Comparison of ENCODE assay signal across 1 cellular context in the genomic region with DNA sequence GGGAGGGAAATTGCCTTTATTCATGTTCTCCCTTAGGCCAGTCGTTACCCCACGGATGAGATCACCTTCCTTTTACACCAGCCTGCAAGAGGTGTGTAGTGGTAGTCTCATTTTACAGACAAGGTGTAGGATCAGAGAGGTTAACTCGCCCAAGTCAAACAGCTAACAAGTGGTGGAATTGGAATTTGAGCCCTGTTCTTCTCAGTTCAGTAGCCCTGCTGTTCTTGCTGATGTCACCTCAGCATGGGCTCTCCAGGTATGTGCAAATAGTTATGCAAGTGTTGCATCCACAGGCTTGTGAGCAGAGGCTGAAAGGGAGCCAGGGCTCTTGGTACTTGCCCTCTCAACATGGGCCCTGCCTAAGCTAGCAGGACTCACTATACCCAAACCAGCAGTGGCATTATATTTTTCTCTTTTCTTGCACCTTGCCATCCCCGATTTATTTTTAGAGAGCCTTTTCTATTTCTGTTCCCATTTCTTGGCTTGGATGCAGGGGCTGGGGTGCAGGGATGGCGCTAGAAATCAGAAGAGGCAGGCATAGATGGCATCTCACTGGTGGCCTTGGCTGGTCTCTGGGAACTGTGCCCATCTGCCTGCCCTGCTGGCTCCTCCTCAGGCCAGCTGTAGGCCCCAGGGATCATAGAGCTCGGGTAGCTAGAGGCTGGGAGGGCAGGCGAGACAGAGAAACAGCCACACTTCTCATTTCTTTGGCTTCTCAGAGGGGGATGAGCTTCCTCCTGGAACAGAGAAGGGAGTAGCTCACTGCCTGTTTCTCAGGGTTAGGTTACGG.
TF ChIP-seq lines count a peak whose summit lies in the region.

No MANE protein-coding gene starts in this region.

TF ChIP-seq in HepG2, 621 proteins besides CTCF, POLR2A, EP300 and RAD21 (continued from another document and continues in another):
- TF ChIP-seq ZNF512B (CRISPR knock-in tag; IDR thresholded peaks at IDR 0.05; ENCODE audit: borderline replicate concordance) (no peak), ZNF772 (CRISPR knock-in tag; IDR thresholded peaks at IDR 0.05) (no peak), NFYB (CRISPR knock-in tag; IDR thresholded peaks at IDR 0.05) (no peak), TEAD3 (CRISPR knock-in tag; optimal IDR thresholded peaks at IDR 0.05; ENCODE audit: borderline replicate concordance) (peak; percentile 98), ZNF326 (CRISPR knock-in tag; IDR thresholded peaks at IDR 0.05; ENCODE audit: borderline replicate concordance) (no peak), ATAD3A (CRISPR knock-in tag; IDR thresholded peaks at IDR 0.05) (no peak), RXRA (CRISPR knock-in tag; IDR thresholded peaks at IDR 0.05) (peak; percentile 85; the same call in 1 of the 2 replicates), NONO (IDR thresholded peaks at IDR 0.05) (no peak), NONO (CRISPR knock-in tag; conservative IDR thresholded peaks at IDR 0.05) (peak; percentile 66), ZNF335 (CRISPR knock-in tag; IDR thresholded peaks at IDR 0.05) (no peak), ZNF33B (CRISPR knock-in tag; IDR thresholded peaks at IDR 0.05) (0 out of 2 replicates have a peak, but pooled peaks have one; percentile 49), BRF2 (CRISPR knock-in tag; IDR thresholded peaks at IDR 0.05) (no peak), NR2F6 (IDR thresholded peaks at IDR 0.05) (peak; percentile 32; the same call in 1 of the 2 replicates), NR2F6 (CRISPR knock-in tag; IDR thresholded peaks at IDR 0.05) (peak; percentile 75; the same call in 1 of the 2 replicates), RXRB (CRISPR knock-in tag; IDR thresholded peaks at IDR 0.05; ENCODE audit: borderline replicate concordance) (peak; percentile 93), SMAD3 (CRISPR knock-in tag; IDR thresholded peaks at IDR 0.05) (peak; percentile 90), TMF1 (CRISPR knock-in tag; IDR thresholded peaks at IDR 0.05; ENCODE audit: low read depth) (no peak), KMT2B (CRISPR knock-in tag; IDR thresholded peaks at IDR 0.05) (no peak; the same call in 1 of the 2 replicates), PPARG (CRISPR knock-in tag; conservative IDR thresholded peaks at IDR 0.05) (no peak; the same call in 1 of the 2 replicates), BRCA1 (CRISPR knock-in tag; IDR thresholded peaks at IDR 0.05) (0 out of 2 replicates have a peak, but pooled peaks have one; percentile 28), ZNF543 (CRISPR knock-in tag; IDR thresholded peaks at IDR 0.05) (peak; percentile 85), SMAD9 (CRISPR knock-in tag; IDR thresholded peaks at IDR 0.05) (no peak), ZEB1 (IDR thresholded peaks at IDR 0.05; ENCODE audit: insufficient replicate concordance, low read depth) (peak; percentile 97), GPN1 (CRISPR knock-in tag; IDR thresholded peaks at IDR 0.05; ENCODE audit: borderline replicate concordance) (no peak), GLI4 (CRISPR knock-in tag; IDR thresholded peaks at IDR 0.05; ENCODE audit: borderline replicate concordance) (no peak), HNF1A (IDR thresholded peaks at IDR 0.05; ENCODE audit: low read depth) (peak; percentile 46; the same call in 1 of the 2 replicates), HNF1A (CRISPR knock-in tag; IDR thresholded peaks at IDR 0.05; ENCODE audit: borderline replicate concordance) (peak; percentile 66; the same call in 1 of the 2 replicates)
- TF ChIP-seq, protein P1, sequence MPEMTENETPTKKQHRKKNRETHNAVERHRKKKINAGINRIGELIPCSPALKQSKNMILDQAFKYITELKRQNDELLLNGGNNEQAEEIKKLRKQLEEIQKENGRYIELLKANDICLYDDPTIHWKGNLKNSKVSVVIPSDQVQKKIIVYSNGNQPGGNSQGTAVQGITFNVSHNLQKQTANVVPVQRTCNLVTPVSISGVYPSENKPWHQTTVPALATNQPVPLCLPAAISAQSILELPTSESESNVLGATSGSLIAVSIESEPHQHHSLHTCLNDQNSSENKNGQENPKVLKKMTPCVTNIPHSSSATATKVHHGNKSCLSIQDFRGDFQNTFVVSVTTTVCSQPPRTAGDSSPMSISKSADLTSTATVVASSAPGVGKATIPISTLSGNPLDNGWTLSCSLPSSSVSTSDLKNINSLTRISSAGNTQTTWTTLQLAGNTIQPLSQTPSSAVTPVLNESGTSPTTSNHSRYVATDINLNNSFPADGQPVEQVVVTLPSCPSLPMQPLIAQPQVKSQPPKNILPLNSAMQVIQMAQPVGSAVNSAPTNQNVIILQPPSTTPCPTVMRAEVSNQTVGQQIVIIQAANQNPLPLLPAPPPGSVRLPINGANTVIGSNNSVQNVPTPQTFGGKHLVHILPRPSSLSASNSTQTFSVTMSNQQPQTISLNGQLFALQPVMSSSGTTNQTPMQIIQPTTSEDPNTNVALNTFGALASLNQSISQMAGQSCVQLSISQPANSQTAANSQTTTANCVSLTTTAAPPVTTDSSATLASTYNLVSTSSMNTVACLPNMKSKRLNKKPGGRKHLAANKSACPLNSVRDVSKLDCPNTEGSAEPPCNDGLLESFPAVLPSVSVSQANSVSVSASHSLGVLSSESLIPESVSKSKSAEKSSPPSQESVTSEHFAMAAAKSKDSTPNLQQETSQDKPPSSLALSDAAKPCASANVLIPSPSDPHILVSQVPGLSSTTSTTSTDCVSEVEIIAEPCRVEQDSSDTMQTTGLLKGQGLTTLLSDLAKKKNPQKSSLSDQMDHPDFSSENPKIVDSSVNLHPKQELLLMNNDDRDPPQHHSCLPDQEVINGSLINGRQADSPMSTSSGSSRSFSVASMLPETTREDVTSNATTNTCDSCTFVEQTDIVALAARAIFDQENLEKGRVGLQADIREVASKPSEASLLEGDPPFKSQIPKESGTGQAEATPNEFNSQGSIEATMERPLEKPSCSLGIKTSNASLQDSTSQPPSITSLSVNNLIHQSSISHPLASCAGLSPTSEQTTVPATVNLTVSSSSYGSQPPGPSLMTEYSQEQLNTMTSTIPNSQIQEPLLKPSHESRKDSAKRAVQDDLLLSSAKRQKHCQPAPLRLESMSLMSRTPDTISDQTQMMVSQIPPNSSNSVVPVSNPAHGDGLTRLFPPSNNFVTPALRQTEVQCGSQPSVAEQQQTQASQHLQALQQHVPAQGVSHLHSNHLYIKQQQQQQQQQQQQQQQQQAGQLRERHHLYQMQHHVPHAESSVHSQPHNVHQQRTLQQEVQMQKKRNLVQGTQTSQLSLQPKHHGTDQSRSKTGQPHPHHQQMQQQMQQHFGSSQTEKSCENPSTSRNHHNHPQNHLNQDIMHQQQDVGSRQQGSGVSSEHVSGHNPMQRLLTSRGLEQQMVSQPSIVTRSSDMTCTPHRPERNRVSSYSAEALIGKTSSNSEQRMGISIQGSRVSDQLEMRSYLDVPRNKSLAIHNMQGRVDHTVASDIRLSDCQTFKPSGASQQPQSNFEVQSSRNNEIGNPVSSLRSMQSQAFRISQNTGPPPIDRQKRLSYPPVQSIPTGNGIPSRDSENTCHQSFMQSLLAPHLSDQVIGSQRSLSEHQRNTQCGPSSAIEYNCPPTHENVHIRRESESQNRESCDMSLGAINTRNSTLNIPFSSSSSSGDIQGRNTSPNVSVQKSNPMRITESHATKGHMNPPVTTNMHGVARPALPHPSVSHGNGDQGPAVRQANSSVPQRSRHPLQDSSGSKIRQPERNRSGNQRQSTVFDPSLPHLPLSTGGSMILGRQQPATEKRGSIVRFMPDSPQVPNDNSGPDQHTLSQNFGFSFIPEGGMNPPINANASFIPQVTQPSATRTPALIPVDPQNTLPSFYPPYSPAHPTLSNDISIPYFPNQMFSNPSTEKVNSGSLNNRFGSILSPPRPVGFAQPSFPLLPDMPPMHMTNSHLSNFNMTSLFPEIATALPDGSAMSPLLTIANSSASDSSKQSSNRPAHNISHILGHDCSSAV (CRISPR knock-in tag; IDR thresholded peaks at IDR 0.05; ENCODE audit: borderline replicate concordance) = no peak
- TF ChIP-seq, protein P2, sequence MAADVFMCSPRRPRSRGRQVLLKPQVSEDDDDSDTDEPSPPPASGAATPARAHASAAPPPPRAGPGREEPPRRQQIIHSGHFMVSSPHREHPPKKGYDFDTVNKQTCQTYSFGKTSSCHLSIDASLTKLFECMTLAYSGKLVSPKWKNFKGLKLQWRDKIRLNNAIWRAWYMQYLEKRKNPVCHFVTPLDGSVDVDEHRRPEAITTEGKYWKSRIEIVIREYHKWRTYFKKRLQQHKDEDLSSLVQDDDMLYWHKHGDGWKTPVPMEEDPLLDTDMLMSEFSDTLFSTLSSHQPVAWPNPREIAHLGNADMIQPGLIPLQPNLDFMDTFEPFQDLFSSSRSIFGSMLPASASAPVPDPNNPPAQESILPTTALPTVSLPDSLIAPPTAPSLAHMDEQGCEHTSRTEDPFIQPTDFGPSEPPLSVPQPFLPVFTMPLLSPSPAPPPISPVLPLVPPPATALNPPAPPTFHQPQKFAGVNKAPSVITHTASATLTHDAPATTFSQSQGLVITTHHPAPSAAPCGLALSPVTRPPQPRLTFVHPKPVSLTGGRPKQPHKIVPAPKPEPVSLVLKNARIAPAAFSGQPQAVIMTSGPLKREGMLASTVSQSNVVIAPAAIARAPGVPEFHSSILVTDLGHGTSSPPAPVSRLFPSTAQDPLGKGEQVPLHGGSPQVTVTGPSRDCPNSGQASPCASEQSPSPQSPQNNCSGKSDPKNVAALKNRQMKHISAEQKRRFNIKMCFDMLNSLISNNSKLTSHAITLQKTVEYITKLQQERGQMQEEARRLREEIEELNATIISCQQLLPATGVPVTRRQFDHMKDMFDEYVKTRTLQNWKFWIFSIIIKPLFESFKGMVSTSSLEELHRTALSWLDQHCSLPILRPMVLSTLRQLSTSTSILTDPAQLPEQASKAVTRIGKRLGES (CRISPR knock-in tag; IDR thresholded peaks at IDR 0.05; ENCODE audit: borderline replicate concordance) = no peak
- TF ChIP-seq, protein P3, sequence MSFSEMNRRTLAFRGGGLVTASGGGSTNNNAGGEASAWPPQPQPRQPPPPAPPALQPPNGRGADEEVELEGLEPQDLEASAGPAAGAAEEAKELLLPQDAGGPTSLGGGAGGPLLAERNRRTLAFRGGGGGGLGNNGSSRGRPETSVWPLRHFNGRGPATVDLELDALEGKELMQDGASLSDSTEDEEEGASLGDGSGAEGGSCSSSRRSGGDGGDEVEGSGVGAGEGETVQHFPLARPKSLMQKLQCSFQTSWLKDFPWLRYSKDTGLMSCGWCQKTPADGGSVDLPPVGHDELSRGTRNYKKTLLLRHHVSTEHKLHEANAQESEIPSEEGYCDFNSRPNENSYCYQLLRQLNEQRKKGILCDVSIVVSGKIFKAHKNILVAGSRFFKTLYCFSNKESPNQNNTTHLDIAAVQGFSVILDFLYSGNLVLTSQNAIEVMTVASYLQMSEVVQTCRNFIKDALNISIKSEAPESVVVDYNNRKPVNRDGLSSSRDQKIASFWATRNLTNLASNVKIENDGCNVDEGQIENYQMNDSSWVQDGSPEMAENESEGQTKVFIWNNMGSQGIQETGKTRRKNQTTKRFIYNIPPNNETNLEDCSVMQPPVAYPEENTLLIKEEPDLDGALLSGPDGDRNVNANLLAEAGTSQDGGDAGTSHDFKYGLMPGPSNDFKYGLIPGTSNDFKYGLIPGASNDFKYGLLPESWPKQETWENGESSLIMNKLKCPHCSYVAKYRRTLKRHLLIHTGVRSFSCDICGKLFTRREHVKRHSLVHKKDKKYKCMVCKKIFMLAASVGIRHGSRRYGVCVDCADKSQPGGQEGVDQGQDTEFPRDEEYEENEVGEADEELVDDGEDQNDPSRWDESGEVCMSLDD (CRISPR knock-in tag; IDR thresholded peaks at IDR 0.05; ENCODE audit: borderline replicate concordance) = no peak
